9 cellular contexts compared by ENCODE assay signal in the genomic region with DNA sequence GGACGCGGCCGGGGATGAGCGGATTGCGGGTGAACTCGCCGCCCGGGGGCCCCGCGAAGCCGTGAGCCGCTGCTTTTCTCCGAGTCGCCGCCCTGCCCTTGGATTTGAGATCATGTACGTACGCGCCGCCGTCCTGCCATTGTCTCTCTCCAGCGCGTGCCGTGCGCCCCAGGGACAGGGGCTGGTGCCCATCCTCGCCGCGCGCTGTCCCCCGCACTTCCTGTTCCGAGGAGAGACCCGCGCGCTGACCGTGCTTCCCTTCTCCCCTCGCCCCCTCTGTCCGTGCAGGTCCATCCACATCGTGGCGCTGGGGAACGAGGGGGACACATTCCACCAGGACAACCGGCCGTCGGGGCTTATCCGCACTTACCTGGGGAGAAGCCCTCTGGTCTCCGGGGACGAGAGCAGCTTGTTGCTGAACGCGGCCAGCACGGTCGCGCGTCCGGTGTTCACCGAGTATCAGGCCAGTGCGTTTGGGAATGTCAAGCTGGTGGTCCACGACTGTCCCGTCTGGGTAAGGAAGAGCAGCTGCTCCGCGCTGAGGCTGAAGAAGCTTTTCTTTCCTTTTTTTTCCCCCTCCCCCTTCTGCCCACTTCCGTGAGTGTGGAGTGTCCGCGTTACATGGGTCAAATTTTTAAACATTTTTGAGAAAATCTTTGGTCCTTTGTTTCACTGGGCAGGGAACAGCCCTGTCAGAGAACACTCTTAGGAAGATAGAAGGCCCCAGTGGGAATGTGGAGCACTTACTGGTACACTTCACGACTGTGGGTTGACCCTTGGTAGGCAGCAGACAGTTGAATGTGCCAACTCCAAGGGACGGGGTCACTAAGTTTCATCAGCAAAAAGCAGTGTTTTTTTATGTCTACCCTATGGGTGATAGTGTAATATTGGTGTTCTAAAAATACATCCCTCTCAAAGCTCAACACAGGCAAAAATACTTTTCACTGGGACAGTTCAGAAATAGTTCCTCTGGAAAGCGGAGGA. TPM values are rescaled to one million over a fixed set of nuclear protein-coding genes. Genes with fewer than 3 reads are reported as not detected.
DNase-seq lines count a peak whose midpoint lies in the region; ATAC-seq, FAIRE-seq and TF ChIP-seq lines count a peak whose summit lies in the region.
"Had no signal": no experiment of that assay in that cellular context is flagged by ENCODE, and none has a peak within 500 bp of the region (broad histone marks: within the 10 kb centered on the region; RNA-seq: fewer than 3 reads in every experiment).

No MANE protein-coding gene starts in this region.

- peak overlapping the region; percentile 84 to 95 (median 93) for H3K27ac ChIP-seq in BLaER1 treated with 17β-estradiol and CSF1 and Interleukin-3, amounts not matched to agents 10 nM and 100 nM
- H3K27ac ChIP-seq in K562 (ENCODE audit: extremely low read depth, low read depth, low read length): peak overlapping the region; percentile 85
- H3K27ac ChIP-seq in iPS-20b (ENCODE audit: low read length): no peak overlapping the region

- under 1% methylated on average over 56 of the region's 64 CpGs for WGBS in K562 (ENCODE audit: insufficient coverage, low coverage, missing lambda C conversion rate)

- intact Hi-C loops in K562 (cut with micrococcal nuclease): loop anchor here (5.0 kb wide), 1 partner anchor 110 kb away; no protein-coding TSS in a partner anchor

- no TSS peak for BruUV-seq in K562 (replicated peaks; lab: Mats Ljungman, UMichigan)

- H3K36me3 ChIP-seq in BLaER1 treated with 17β-estradiol and CSF1 and Interleukin-3, amounts not matched to agents 10 nM and 100 nM: peaks cover under 1 to 36% (median 9%) of the 10 kb centered on the region in 11 experiments; a peak in 16 of 22 replicates
- peaks cover 46% of the 10 kb centered on the region for H3K36me3 ChIP-seq in K562 (ENCODE audit: control insufficient read depth, insufficient read depth, low read length)
- H3K36me3 ChIP-seq in iPS-20b (ENCODE audit: insufficient read depth, low read depth, low read length): no peaks in the 10 kb centered on the region
- peaks cover 23% of the 10 kb centered on the region for H3K36me3 ChIP-seq in skeletal muscle satellite cell (ENCODE audit: insufficient read depth, low read length)

- CTCF ChIA-PET in K562 (lab: Yijun Ruan, JAX; ENCODE audit: low intra/inter-chr PET ratio): no interaction called here

- H4K20me1 ChIP-seq in BLaER1 treated with 17β-estradiol and CSF1 and Interleukin-3, amounts not matched to agents 10 nM and 100 nM: no peaks in the 10 kb centered on the region; a peak in 1 of 22 replicates
- H4K20me1 ChIP-seq in K562 (replicated peaks; ENCODE audit: control insufficient read depth, insufficient read depth, low read length): no peaks in the 10 kb centered on the region

- POLR2A ChIA-PET in K562 (lab: Yijun Ruan, JAX): interaction anchor here (0.5 to 3.8 kb wide), 21 partner anchors 9 to 988 kb away, joined by 3 to 50 read pairs (median 5); a partner anchor contains a TSS

- peaks cover 75% of the 10 kb centered on the region for H3K79me2 ChIP-seq in K562 (ENCODE audit: control insufficient read depth, insufficient read depth, low read length)

- H2AFZ ChIP-seq in K562 (ENCODE audit: low read depth, low read length): no peak overlapping the region

- TF ChIP-seq EP300 in K562 (IDR thresholded peaks at IDR 0.05; ENCODE audit: low read length): no peak

- in situ Hi-C loops in SK-MEL-5 (cut with HindIII; ENCODE audit: low pct_unique_long_range_greater_than_20kb, low sequenced_read_pairs) (no loop called here), K562 (cut with MboI) (no loop called here)

- H3K27me3 ChIP-seq in BLaER1 treated with 17β-estradiol and CSF1 and Interleukin-3, amounts not matched to agents 10 nM and 100 nM: no peaks in the 10 kb centered on the region
- H3K27me3 ChIP-seq in K562 (ENCODE audit: control insufficient read depth in 2 of 2, insufficient read depth in 2 of 2, low read length in 2 of 2): no peaks in the 10 kb centered on the region; a peak in 1 of 5 replicates
- peaks cover 60% of the 10 kb centered on the region for H3K27me3 ChIP-seq in iPS-20b (ENCODE audit: insufficient read depth, low read length)
- no peaks in the 10 kb centered on the region for H3K27me3 ChIP-seq in skeletal muscle satellite cell (ENCODE audit: control insufficient read depth, insufficient read depth, low read length)

- TF ChIP-seq RAD21 in K562 (CRISPR knock-in tag; conservative IDR thresholded peaks at IDR 0.05 in 1 of 2, IDR thresholded peaks at IDR 0.05 in 1 of 2): peak; percentile 4 to 9; a peak in 1 of 4 replicates

- H3K4me2 ChIP-seq in BLaER1 treated with 17β-estradiol and CSF1 and Interleukin-3, amounts not matched to agents 10 nM and 100 nM: peak overlapping the region; percentile 73 to 92 (median 87)
- H3K4me2 ChIP-seq in K562 (ENCODE audit: insufficient read depth, low read length) (peak overlapping the region; percentile 96), skeletal muscle satellite cell (ENCODE audit: low read length) (peak overlapping the region; percentile 84)

- peak; percentile 28 for ATAC-seq in GM19043 (IDR thresholded peaks at IDR 0.05; ENCODE audit: low read depth, unreplicated experiment)
- peak; percentile 30 for ATAC-seq in HG03342 (IDR thresholded peaks at IDR 0.05; ENCODE audit: unreplicated experiment)
- peak; percentile 14 for ATAC-seq in K562
- no peak for ATAC-seq in HG02870 (IDR thresholded peaks at IDR 0.05; ENCODE audit: unreplicated experiment)

- H3K9me3 ChIP-seq in BLaER1 treated with 17β-estradiol and CSF1 and Interleukin-3, amounts not matched to agents 10 nM and 100 nM (replicated peaks in 1 of 11): no peaks in the 10 kb centered on the region
- H3K9me3 ChIP-seq in K562 (replicated peaks; ENCODE audit: control insufficient read depth, insufficient read depth, low read depth, low read length) (no peaks in the 10 kb centered on the region), iPS-20b (ENCODE audit: insufficient read depth, low read depth, low read length) (no peaks in the 10 kb centered on the region), skeletal muscle satellite cell (replicated peaks; ENCODE audit: low read length) (no peaks in the 10 kb centered on the region)

- no peak; the same call in 1 of the 2 replicates for TF ChIP-seq POLR2A in K562 (conservative IDR thresholded peaks at IDR 0.05)

- TF ChIP-seq CTCF in K562 (IDR thresholded peaks at IDR 0.05 in 2 of 3, conservative IDR thresholded peaks at IDR 0.05 in 1 of 3; ENCODE audit: insufficient read depth in 2 of 3, low read depth in 1 of 3, low read length in 3 of 3): no peak

- H3K9me1 ChIP-seq in K562 (ENCODE audit: control insufficient read depth, insufficient read depth, low read length): no peaks in the 10 kb centered on the region

- peak overlapping the region; percentile 74 to 96 (median 88) for H3K4me3 ChIP-seq in BLaER1 treated with 17β-estradiol and CSF1 and Interleukin-3, amounts not matched to agents 10 nM and 100 nM
- H3K4me3 ChIP-seq in K562 (peak overlapping the region; percentile 81), iPS-20b (ENCODE audit: low read length) (peak overlapping the region; percentile 78), skeletal muscle satellite cell (ENCODE audit: low read length) (peak overlapping the region; percentile 99)

- DNase-seq in SK-MEL-5 (ENCODE audit: low read depth, low spot score) (peak; percentile 31), K562 (ENCODE audit: extremely low read depth in 1 of 4, low spot score in 3 of 4) (peak in 1 of 4 experiments; percentile 65)

- H3K4me1 ChIP-seq in BLaER1 treated with 17β-estradiol and CSF1 and Interleukin-3, amounts not matched to agents 10 nM and 100 nM: peaks cover 51 to 82% (median 67%) of the 10 kb centered on the region in 10 experiments
- peaks cover 31 to 37% of the 10 kb centered on the region in 2 experiments for H3K4me1 ChIP-seq in K562 (replicated peaks in 1 of 2; ENCODE audit: control insufficient read depth in 2 of 2, insufficient read depth in 2 of 2, low read length in 2 of 2)
- H3K4me1 ChIP-seq in iPS-20b (ENCODE audit: insufficient read depth, low read length): peaks cover 17% of the 10 kb centered on the region
- peaks cover 64% of the 10 kb centered on the region for H3K4me1 ChIP-seq in skeletal muscle satellite cell (ENCODE audit: control insufficient read depth, insufficient read depth, low read length)

- peak overlapping the region; percentile 85 to 95 (median 92) for H3K9ac ChIP-seq in BLaER1 treated with 17β-estradiol and CSF1 and Interleukin-3, amounts not matched to agents 10 nM and 100 nM
- H3K9ac ChIP-seq in K562 (ENCODE audit: insufficient read depth in 1 of 2, low read depth in 2 of 2, low read length in 2 of 2): peak overlapping the region; percentile 92 to 94
- H3K9ac ChIP-seq in iPS-20b (ENCODE audit: low read depth, low read length): peak overlapping the region; percentile 69; the same call in 1 of the 2 replicates
- peak overlapping the region; percentile 98 for H3K9ac ChIP-seq in skeletal muscle satellite cell (ENCODE audit: low read depth, low read length)

- no peak for FAIRE-seq in K562 (lab: Jason Lieb, UNC)

RNA-seq across cellular contexts. Expression of a gene that starts 0.7 kb away (rescaled TPM):
- 56.7 and 57.0 TPM in 2 replicates for total RNA-seq in SK-MEL-5 (2014; rRNA removed; shearing (Covaris generic))
- polyA plus RNA-seq in SK-MEL-5 (2015; cell fraction: cytosol; rRNA removed): 45.0 and 63.4 TPM in 2 replicates
- 39.2 and 65.1 TPM in 2 replicates for polyA plus RNA-seq in SK-MEL-5 (2015; cell fraction: nucleus; rRNA removed)
- total RNA-seq in K562 (2011; cell fraction: chromatin; rRNA removed; ENCODE audit: low replicate concordance): 221 and 302 TPM in 2 replicates
- total RNA-seq in K562 (2011; cell fraction: nucleolus; rRNA removed): 117 and 137 TPM in 2 replicates
- total RNA-seq in K562 (2011; cell fraction: nucleoplasm; rRNA removed): 147 and 234 TPM in 2 replicates
- total RNA-seq in K562 (2014; rRNA removed) (107 and 112 TPM in 2 replicates), K562 (2014; rRNA removed; fragmentation: Illumina TruSeq; extraction: Trizol) (142 and 164 TPM in 2 replicates), K562 (2015; rRNA removed; fragmentation: Illumina TruSeq; extraction: Trizol) (133 and 143 TPM in 2 replicates), K562 (2021) (124 and 142 TPM in 2 replicates)
- polyA plus RNA-seq in K562 (2011; rRNA removed) (128 and 166 TPM in 2 replicates), K562 (2014; fragmentation: Illumina TruSeq; extraction: Trizol) (111 and 115 TPM in 2 replicates), K562 (2014; fragmentation: Nextera tagmentation; extraction: Ambion mirVana) (10 to 100 TPM; 39.7 to 53.0 TPM), K562 (2014; rRNA removed) (78.4 and 81.2 TPM in 2 replicates)
- 180 and 257 TPM in 2 replicates for polyA plus RNA-seq in K562 (2011; cell fraction: cytosol; rRNA removed)
- polyA plus RNA-seq in K562 (2011; cell fraction: nucleus; rRNA removed): 207 and 234 TPM in 2 replicates
- polyA plus RNA-seq in K562 (2012): 73.9 and 97.8 TPM in 2 replicates
- polyA minus RNA-seq in K562 (2011; rRNA and poly(A)+ RNA removed): 373 and 438 TPM in 2 replicates
- polyA minus RNA-seq in K562 (2011; cell fraction: cytosol; rRNA and poly(A)+ RNA removed): 200 and 263 TPM in 2 replicates
- 246 and 302 TPM in 2 replicates for polyA minus RNA-seq in K562 (2011; cell fraction: nucleus; rRNA and poly(A)+ RNA removed)
- 74.3 and 75.4 TPM in 2 replicates for total RNA-seq in skeletal muscle satellite cell (2012; rRNA removed)

RNA-seq across cellular contexts. Expression of a gene that starts 49.1 kb away (rescaled TPM):
- not detected in 2 replicates for total RNA-seq in SK-MEL-5 (2014; rRNA removed; shearing (Covaris generic))
- 0.22 TPM in 1 of 2 replicates, not detected in the other for polyA plus RNA-seq in SK-MEL-5 (2015; cell fraction: cytosol; rRNA removed)
- polyA plus RNA-seq in SK-MEL-5 (2015; cell fraction: nucleus; rRNA removed): 2.1 TPM in 1 of 2 replicates, not detected in the other
- not detected in 2 replicates for total RNA-seq in K562 (2011; cell fraction: chromatin; rRNA removed; ENCODE audit: low replicate concordance)
- not detected in 2 replicates for total RNA-seq in K562 (2011; cell fraction: nucleolus; rRNA removed)
- not detected in 2 replicates for total RNA-seq in K562 (2011; cell fraction: nucleoplasm; rRNA removed)
- total RNA-seq in K562 (2014; rRNA removed) (0.24 TPM in 1 of 2 replicates, not detected in the other), K562 (2014; rRNA removed; fragmentation: Illumina TruSeq; extraction: Trizol) (not detected in 2 replicates), K562 (2015; rRNA removed; fragmentation: Illumina TruSeq; extraction: Trizol) (0.40 TPM in 1 of 2 replicates, not detected in the other), K562 (2021) (0.11 TPM in 1 of 2 replicates, not detected in the other)
- polyA plus RNA-seq in K562 (2011; rRNA removed) (0.28 and 0.38 TPM in 2 replicates), K562 (2014; fragmentation: Illumina TruSeq; extraction: Trizol) (0.16 TPM in 1 of 2 replicates, not detected in the other), K562 (2014; fragmentation: Nextera tagmentation; extraction: Ambion mirVana) (1 to 10 TPM; 3.4 to 5.5 TPM), K562 (2014; rRNA removed) (0.05 and 0.16 TPM in 2 replicates)
- polyA plus RNA-seq in K562 (2011; cell fraction: cytosol; rRNA removed): 0.09 TPM in 1 of 2 replicates, not detected in the other
- polyA plus RNA-seq in K562 (2011; cell fraction: nucleus; rRNA removed): 0.14 and 0.24 TPM in 2 replicates
- polyA plus RNA-seq in K562 (2012): 1.6 and 1.8 TPM in 2 replicates
- 0.18 TPM in 1 of 2 replicates, not detected in the other for polyA minus RNA-seq in K562 (2011; rRNA and poly(A)+ RNA removed)
- polyA minus RNA-seq in K562 (2011; cell fraction: cytosol; rRNA and poly(A)+ RNA removed): not detected in 2 replicates
- polyA minus RNA-seq in K562 (2011; cell fraction: nucleus; rRNA and poly(A)+ RNA removed): not detected in 2 replicates
- 0.25 TPM in 1 of 2 replicates, not detected in the other for total RNA-seq in skeletal muscle satellite cell (2012; rRNA removed)
- total RNA-seq: T-helper 1 cell treated with Interleukin-12 subunit alpha and Interleukin-12 subunit beta and Interleukin-4 antibody, amounts not matched to agents 30 ng/mL and 1 ng/mL, for 36 hours had no signal
